In the genomic region with DNA sequence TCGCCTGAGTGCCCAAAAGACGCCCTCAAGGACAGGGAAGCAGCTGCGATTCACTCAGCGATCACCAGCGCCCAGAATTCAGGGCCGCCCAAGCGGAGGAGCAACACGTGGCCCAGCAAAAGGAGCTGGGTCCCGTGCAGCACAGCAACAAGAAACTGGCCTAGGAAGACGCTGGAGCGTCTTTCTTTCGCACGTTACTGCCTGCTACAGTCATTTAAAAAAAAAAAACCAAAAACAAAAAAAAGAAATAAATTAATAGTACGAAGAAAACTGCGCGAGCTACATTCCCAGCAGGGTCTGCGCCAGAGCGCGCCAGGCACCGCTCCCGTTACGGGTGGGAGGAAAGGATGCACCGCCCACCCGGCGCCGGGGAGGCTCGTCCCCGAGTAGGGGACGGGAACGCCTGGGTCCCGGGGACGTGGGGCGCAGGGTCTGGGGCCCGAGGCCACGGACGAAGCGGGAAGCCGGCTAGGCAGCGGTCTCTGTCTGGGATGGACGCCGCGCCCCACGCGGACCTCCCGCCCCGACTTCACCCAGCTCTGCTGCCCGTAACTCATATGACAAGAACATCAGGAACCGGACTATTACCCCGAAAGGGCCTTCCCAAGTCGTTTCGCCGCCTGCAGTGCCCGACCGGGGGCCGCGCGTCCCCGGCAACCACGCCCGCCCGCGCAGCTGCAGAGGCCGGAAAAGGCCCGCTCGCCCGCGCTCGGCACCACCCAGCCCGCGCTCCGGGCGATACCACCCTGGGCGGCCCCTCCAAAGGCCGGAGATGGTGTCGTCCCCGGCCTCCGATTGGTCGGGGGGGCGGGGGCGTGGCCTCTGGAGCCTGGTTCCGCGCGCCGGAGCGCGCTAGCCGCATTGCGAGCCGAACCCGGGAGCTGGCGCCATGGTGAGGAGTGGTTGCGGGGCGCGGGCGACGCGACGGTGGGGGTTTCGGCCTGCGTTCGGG, we compare ENCODE assay signal across 1 cellular context.
TF ChIP-seq lines count a peak whose summit lies in the region.

TSS of gene NOP56 (plus strand) at position 861 of the 952 bp plus-strand sequence. CDS start at position 890, 29 bp downstream.

TF ChIP-seq in HepG2, 621 proteins besides CTCF, POLR2A, EP300 and RAD21 (continued from another document and continues in another):
- no peak for TF ChIP-seq ZUFSP (CRISPR knock-in tag; IDR thresholded peaks at IDR 0.05; ENCODE audit: borderline replicate concordance)
- TF ChIP-seq ZNF30 (CRISPR knock-in tag; IDR thresholded peaks at IDR 0.05), result peak; percentile 67; the same call in 1 of the 2 replicates
- 0 out of 2 replicates have a peak, but pooled peaks have one; percentile 36 for TF ChIP-seq JUND (CRISPR knock-in tag; IDR thresholded peaks at IDR 0.05)
- TF ChIP-seq SMAD3 (CRISPR knock-in tag; IDR thresholded peaks at IDR 0.05), result no peak; the same call in none of the 2 replicates
- TF ChIP-seq LBX2 (CRISPR knock-in tag; IDR thresholded peaks at IDR 0.05; ENCODE audit: borderline replicate concordance), result peak; percentile 90; the same call in 1 of the 2 replicates
- TF ChIP-seq HOXD1 (CRISPR knock-in tag; IDR thresholded peaks at IDR 0.05), result peak; percentile 56
- TF ChIP-seq TSC22D2 (CRISPR knock-in tag; IDR thresholded peaks at IDR 0.05; ENCODE audit: borderline replicate concordance), result peak; percentile 39
- TF ChIP-seq SOX5 (CRISPR knock-in tag; IDR thresholded peaks at IDR 0.05; ENCODE audit: borderline replicate concordance), result no peak
- TF ChIP-seq SRSF1 (optimal IDR thresholded peaks at IDR 0.05; ENCODE audit: low read depth, low read length), result peak; percentile 97
- TF ChIP-seq NR1H2 (CRISPR knock-in tag; IDR thresholded peaks at IDR 0.05; ENCODE audit: borderline replicate concordance, low read depth), result no peak
- peak; percentile 79 for TF ChIP-seq PHF20 (CRISPR knock-in tag; IDR thresholded peaks at IDR 0.05)
- no peak for TF ChIP-seq CHD4 (IDR thresholded peaks at IDR 0.05; ENCODE audit: borderline replicate concordance, low read length)
- TF ChIP-seq POGZ (CRISPR knock-in tag; IDR thresholded peaks at IDR 0.05), result peak; percentile 92
- TF ChIP-seq GPN1 (CRISPR knock-in tag; IDR thresholded peaks at IDR 0.05; ENCODE audit: borderline replicate concordance), result no peak; the same call in none of the 2 replicates
- no peak for TF ChIP-seq PCBP2 (optimal IDR thresholded peaks at IDR 0.05; ENCODE audit: low read depth, low read length, poor library complexity, severe bottlenecking)
- peak; percentile 90; the same call in 1 of the 2 replicates for TF ChIP-seq ZNF589 (CRISPR knock-in tag; conservative IDR thresholded peaks at IDR 0.05)
- peak; percentile 48; the same call in 1 of the 2 replicates for TF ChIP-seq KMT2B (CRISPR knock-in tag; IDR thresholded peaks at IDR 0.05)
- TF ChIP-seq, protein P1, sequence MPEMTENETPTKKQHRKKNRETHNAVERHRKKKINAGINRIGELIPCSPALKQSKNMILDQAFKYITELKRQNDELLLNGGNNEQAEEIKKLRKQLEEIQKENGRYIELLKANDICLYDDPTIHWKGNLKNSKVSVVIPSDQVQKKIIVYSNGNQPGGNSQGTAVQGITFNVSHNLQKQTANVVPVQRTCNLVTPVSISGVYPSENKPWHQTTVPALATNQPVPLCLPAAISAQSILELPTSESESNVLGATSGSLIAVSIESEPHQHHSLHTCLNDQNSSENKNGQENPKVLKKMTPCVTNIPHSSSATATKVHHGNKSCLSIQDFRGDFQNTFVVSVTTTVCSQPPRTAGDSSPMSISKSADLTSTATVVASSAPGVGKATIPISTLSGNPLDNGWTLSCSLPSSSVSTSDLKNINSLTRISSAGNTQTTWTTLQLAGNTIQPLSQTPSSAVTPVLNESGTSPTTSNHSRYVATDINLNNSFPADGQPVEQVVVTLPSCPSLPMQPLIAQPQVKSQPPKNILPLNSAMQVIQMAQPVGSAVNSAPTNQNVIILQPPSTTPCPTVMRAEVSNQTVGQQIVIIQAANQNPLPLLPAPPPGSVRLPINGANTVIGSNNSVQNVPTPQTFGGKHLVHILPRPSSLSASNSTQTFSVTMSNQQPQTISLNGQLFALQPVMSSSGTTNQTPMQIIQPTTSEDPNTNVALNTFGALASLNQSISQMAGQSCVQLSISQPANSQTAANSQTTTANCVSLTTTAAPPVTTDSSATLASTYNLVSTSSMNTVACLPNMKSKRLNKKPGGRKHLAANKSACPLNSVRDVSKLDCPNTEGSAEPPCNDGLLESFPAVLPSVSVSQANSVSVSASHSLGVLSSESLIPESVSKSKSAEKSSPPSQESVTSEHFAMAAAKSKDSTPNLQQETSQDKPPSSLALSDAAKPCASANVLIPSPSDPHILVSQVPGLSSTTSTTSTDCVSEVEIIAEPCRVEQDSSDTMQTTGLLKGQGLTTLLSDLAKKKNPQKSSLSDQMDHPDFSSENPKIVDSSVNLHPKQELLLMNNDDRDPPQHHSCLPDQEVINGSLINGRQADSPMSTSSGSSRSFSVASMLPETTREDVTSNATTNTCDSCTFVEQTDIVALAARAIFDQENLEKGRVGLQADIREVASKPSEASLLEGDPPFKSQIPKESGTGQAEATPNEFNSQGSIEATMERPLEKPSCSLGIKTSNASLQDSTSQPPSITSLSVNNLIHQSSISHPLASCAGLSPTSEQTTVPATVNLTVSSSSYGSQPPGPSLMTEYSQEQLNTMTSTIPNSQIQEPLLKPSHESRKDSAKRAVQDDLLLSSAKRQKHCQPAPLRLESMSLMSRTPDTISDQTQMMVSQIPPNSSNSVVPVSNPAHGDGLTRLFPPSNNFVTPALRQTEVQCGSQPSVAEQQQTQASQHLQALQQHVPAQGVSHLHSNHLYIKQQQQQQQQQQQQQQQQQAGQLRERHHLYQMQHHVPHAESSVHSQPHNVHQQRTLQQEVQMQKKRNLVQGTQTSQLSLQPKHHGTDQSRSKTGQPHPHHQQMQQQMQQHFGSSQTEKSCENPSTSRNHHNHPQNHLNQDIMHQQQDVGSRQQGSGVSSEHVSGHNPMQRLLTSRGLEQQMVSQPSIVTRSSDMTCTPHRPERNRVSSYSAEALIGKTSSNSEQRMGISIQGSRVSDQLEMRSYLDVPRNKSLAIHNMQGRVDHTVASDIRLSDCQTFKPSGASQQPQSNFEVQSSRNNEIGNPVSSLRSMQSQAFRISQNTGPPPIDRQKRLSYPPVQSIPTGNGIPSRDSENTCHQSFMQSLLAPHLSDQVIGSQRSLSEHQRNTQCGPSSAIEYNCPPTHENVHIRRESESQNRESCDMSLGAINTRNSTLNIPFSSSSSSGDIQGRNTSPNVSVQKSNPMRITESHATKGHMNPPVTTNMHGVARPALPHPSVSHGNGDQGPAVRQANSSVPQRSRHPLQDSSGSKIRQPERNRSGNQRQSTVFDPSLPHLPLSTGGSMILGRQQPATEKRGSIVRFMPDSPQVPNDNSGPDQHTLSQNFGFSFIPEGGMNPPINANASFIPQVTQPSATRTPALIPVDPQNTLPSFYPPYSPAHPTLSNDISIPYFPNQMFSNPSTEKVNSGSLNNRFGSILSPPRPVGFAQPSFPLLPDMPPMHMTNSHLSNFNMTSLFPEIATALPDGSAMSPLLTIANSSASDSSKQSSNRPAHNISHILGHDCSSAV (CRISPR knock-in tag; IDR thresholded peaks at IDR 0.05; ENCODE audit: borderline replicate concordance), result 0 out of 2 replicates have a peak, but pooled peaks have one; percentile 72
- no peak for TF ChIP-seq HNRNPH1 (optimal IDR thresholded peaks at IDR 0.05; ENCODE audit: low read depth, low read length)
- no peak; the same call in 1 of the 2 replicates for TF ChIP-seq HOXA7 (CRISPR knock-in tag; IDR thresholded peaks at IDR 0.05)
- peak; percentile 87 for TF ChIP-seq ZNF607 (CRISPR knock-in tag; IDR thresholded peaks at IDR 0.05; ENCODE audit: borderline replicate concordance)
- no peak; the same call in 1 of the 2 replicates for TF ChIP-seq HNF1B (CRISPR knock-in tag; IDR thresholded peaks at IDR 0.05)
- peak; percentile 48 for TF ChIP-seq SIN3B (IDR thresholded peaks at IDR 0.05; ENCODE audit: low read length)
- no peak; the same call in 1 of the 2 replicates for TF ChIP-seq CEBPG (CRISPR knock-in tag; IDR thresholded peaks at IDR 0.05)
- peak; percentile 41; the same call in 1 of the 2 replicates for TF ChIP-seq HCFC1 (IDR thresholded peaks at IDR 0.05; ENCODE audit: low read depth, low read length)
- peak; percentile 63 for TF ChIP-seq HNRNPUL1 (IDR thresholded peaks at IDR 0.05; ENCODE audit: low read depth, low read length)
- TF ChIP-seq NFATC3 (CRISPR knock-in tag; IDR thresholded peaks at IDR 0.05), result peak; percentile 85; the same call in 1 of the 2 replicates
- TF ChIP-seq ZNF546 (CRISPR knock-in tag; conservative IDR thresholded peaks at IDR 0.05), result peak; percentile 97
- TF ChIP-seq REL (CRISPR knock-in tag; conservative IDR thresholded peaks at IDR 0.05), result peak; percentile 98
- no peak for TF ChIP-seq PHB2 (IDR thresholded peaks at IDR 0.05; ENCODE audit: partially characterized antibody)
- TF ChIP-seq, protein P2, sequence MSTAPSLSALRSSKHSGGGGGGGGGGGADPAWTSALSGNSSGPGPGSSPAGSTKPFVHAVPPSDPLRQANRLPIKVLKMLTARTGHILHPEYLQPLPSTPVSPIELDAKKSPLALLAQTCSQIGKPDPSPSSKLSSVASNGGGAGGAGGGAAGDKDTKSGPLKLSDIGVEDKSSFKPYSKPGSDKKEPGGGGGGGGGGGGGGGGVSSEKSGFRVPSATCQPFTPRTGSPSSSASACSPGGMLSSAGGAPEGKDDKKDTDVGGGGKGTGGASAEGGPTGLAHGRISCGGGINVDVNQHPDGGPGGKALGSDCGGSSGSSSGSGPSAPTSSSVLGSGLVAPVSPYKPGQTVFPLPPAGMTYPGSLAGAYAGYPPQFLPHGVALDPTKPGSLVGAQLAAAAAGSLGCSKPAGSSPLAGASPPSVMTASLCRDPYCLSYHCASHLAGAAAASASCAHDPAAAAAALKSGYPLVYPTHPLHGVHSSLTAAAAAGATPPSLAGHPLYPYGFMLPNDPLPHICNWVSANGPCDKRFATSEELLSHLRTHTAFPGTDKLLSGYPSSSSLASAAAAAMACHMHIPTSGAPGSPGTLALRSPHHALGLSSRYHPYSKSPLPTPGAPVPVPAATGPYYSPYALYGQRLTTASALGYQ (CRISPR knock-in tag; IDR thresholded peaks at IDR 0.05), result peak; percentile 22
- TF ChIP-seq MNT (IDR thresholded peaks at IDR 0.05), result peak; percentile 73
- TF ChIP-seq KDM5B (CRISPR knock-in tag; IDR thresholded peaks at IDR 0.05; ENCODE audit: borderline replicate concordance), result peak; percentile 99
- TF ChIP-seq SALL2 (CRISPR knock-in tag; IDR thresholded peaks at IDR 0.05), result peak; percentile 99
- TF ChIP-seq, protein P3, sequence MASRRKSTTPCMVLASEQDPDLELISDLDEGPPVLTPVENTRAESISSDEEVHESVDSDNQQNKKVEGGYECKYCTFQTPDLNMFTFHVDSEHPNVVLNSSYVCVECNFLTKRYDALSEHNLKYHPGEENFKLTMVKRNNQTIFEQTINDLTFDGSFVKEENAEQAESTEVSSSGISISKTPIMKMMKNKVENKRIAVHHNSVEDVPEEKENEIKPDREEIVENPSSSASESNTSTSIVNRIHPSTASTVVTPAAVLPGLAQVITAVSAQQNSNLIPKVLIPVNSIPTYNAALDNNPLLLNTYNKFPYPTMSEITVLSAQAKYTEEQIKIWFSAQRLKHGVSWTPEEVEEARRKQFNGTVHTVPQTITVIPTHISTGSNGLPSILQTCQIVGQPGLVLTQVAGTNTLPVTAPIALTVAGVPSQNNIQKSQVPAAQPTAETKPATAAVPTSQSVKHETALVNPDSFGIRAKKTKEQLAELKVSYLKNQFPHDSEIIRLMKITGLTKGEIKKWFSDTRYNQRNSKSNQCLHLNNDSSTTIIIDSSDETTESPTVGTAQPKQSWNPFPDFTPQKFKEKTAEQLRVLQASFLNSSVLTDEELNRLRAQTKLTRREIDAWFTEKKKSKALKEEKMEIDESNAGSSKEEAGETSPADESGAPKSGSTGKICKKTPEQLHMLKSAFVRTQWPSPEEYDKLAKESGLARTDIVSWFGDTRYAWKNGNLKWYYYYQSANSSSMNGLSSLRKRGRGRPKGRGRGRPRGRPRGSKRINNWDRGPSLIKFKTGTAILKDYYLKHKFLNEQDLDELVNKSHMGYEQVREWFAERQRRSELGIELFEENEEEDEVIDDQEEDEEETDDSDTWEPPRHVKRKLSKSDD (CRISPR knock-in tag; IDR thresholded peaks at IDR 0.05; ENCODE audit: low read depth), result no peak
